In the genomic region with DNA sequence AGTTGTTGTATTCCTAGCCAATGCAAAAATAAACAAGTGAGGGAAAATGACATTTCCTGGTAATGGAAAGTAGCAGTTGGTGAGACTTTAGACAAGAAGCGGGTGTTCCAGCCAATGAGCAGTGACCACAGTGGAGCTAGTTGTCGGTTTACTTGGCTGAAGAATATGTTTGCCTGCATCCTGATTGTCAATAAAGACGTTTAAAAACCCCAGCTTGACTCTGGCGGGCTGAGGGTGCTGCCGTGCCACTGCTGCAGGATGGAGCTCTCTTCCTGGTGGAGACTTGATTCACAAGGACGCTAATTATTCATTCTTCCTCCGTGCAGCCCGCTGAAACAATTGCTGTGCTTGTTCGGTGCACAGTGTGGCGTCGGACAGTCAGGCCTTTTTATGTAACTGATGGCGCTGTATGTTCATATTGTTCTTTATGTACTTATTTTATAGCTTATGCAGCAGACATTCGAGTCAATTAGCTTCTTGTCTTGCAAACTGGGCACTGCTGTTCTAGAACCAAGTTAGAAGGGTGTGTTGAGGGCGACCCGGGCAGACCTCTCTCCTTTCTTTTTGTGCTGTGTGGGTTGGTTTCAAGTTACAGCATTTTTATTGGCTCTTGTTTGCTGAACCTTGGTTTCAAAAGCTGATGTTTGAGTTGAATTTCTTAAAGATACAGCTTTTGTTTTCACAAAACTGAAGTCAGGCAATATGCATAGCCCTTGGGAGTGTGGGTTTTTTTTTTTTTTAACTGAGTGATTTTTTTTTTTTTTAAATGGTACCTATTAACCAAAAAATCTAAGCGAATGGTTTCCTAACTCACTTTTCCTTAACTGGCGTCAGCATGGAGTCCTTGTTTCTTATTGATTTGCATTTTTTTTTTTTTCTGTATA, we compare ENCODE assay signal across 1 cellular context.
TF ChIP-seq lines count a peak whose summit lies in the region.

No MANE protein-coding gene starts in this region.

TF ChIP-seq in K562, 482 proteins besides CTCF, POLR2A, EP300 and RAD21 (continued from another document):
- TF ChIP-seq HINFP (tag; conservative IDR thresholded peaks at IDR 0.05; ENCODE audit: low read depth), result no peak
- TF ChIP-seq, protein P1, sequence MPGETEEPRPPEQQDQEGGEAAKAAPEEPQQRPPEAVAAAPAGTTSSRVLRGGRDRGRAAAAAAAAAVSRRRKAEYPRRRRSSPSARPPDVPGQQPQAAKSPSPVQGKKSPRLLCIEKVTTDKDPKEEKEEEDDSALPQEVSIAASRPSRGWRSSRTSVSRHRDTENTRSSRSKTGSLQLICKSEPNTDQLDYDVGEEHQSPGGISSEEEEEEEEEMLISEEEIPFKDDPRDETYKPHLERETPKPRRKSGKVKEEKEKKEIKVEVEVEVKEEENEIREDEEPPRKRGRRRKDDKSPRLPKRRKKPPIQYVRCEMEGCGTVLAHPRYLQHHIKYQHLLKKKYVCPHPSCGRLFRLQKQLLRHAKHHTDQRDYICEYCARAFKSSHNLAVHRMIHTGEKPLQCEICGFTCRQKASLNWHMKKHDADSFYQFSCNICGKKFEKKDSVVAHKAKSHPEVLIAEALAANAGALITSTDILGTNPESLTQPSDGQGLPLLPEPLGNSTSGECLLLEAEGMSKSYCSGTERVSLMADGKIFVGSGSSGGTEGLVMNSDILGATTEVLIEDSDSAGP (CRISPR knock-in tag; IDR thresholded peaks at IDR 0.05), result no peak
- no peak for TF ChIP-seq ZEB2 (IDR thresholded peaks at IDR 0.05)
- no peak for TF ChIP-seq CREB5 (CRISPR knock-in tag; IDR thresholded peaks at IDR 0.05)
- TF ChIP-seq FOXA3 (CRISPR knock-in tag; conservative IDR thresholded peaks at IDR 0.05 in 1 of 2, IDR thresholded peaks at IDR 0.05 in 1 of 2), result 0 out of 4 replicates have a peak, but pooled peaks of 1 of the 2 experiments have one; percentile 2
- TF ChIP-seq TEAD2 (tag; IDR thresholded peaks at IDR 0.05), result no peak
- TF ChIP-seq EGR1 (conservative IDR thresholded peaks at IDR 0.05), result no peak
- TF ChIP-seq, protein P2, sequence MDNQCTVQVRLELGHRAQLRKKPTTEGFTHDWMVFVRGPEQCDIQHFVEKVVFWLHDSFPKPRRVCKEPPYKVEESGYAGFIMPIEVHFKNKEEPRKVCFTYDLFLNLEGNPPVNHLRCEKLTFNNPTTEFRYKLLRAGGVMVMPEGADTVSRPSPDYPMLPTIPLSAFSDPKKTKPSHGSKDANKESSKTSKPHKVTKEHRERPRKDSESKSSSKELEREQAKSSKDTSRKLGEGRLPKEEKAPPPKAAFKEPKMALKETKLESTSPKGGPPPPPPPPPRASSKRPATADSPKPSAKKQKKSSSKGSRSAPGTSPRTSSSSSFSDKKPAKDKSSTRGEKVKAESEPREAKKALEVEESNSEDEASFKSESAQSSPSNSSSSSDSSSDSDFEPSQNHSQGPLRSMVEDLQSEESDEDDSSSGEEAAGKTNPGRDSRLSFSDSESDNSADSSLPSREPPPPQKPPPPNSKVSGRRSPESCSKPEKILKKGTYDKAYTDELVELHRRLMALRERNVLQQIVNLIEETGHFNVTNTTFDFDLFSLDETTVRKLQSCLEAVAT (IDR thresholded peaks at IDR 0.05), result no peak
- no peak for TF ChIP-seq FOXJ2 (tag; IDR thresholded peaks at IDR 0.05)
- TF ChIP-seq RBM34 (IDR thresholded peaks at IDR 0.05; ENCODE audit: borderline replicate concordance, insufficient read depth, low read length), result no peak
- no peak for TF ChIP-seq NR4A1 (CRISPR knock-in tag; IDR thresholded peaks at IDR 0.05)
- TF ChIP-seq NR4A1 (tag; IDR thresholded peaks at IDR 0.05), result no peak
- no peak for TF ChIP-seq EHMT2 (IDR thresholded peaks at IDR 0.05)
- TF ChIP-seq TAF1 (IDR thresholded peaks at IDR 0.05; ENCODE audit: control insufficient read depth, extremely low read depth, insufficient read depth, low read length, severe bottlenecking), result no peak
- no peak for TF ChIP-seq SIN3A (IDR thresholded peaks at IDR 0.05; ENCODE audit: borderline replicate concordance in 2 of 2, control insufficient read depth in 1 of 2, low read depth in 2 of 2, low read length in 2 of 2)
- peak; percentile 11; the same call in 1 of the 2 replicates for TF ChIP-seq ATF7 (IDR thresholded peaks at IDR 0.05)
- no peak for TF ChIP-seq ID3 (CRISPR knock-in tag; IDR thresholded peaks at IDR 0.05)
- TF ChIP-seq ID3 (tag; IDR thresholded peaks at IDR 0.05), result no peak
- TF ChIP-seq TARDBP (IDR thresholded peaks at IDR 0.05), result no peak
- no peak for TF ChIP-seq ATF1 (CRISPR knock-in tag; IDR thresholded peaks at IDR 0.05)
- TF ChIP-seq ATF1 (tag; IDR thresholded peaks at IDR 0.05), result peak; percentile 34; the same call in 1 of the 2 replicates
- TF ChIP-seq ERF (CRISPR knock-in tag; IDR thresholded peaks at IDR 0.05), result no peak
- TF ChIP-seq, protein P3, sequence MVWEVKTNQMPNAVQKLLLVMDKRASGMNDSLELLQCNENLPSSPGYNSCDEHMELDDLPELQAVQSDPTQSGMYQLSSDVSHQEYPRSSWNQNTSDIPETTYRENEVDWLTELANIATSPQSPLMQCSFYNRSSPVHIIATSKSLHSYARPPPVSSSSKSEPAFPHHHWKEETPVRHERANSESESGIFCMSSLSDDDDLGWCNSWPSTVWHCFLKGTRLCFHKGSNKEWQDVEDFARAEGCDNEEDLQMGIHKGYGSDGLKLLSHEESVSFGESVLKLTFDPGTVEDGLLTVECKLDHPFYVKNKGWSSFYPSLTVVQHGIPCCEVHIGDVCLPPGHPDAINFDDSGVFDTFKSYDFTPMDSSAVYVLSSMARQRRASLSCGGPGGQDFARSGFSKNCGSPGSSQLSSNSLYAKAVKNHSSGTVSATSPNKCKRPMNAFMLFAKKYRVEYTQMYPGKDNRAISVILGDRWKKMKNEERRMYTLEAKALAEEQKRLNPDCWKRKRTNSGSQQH (CRISPR knock-in tag; IDR thresholded peaks at IDR 0.05), result no peak
- peak; percentile 61 for TF ChIP-seq ZBTB40 (IDR thresholded peaks at IDR 0.05)
- TF ChIP-seq ZBTB40 (CRISPR knock-in tag; IDR thresholded peaks at IDR 0.05), result no peak
- no peak for TF ChIP-seq MCM2 (IDR thresholded peaks at IDR 0.05; ENCODE audit: low read depth)
- no peak for TF ChIP-seq CHD1 (IDR thresholded peaks at IDR 0.05; ENCODE audit: low read length)
- TF ChIP-seq RFX7 (CRISPR knock-in tag; IDR thresholded peaks at IDR 0.05), result no peak
- no peak for TF ChIP-seq RFX5 (IDR thresholded peaks at IDR 0.05; ENCODE audit: low read depth, low read length)
- no peak for TF ChIP-seq STAG1 (CRISPR knock-in tag; IDR thresholded peaks at IDR 0.05; ENCODE audit: borderline replicate concordance)
- peak; percentile 82 for TF ChIP-seq ZNF384 (IDR thresholded peaks at IDR 0.05; ENCODE audit: low read depth, low read length)
- TF ChIP-seq ZNF12 (CRISPR knock-in tag; IDR thresholded peaks at IDR 0.05), result no peak
- TF ChIP-seq GTF2F1 (IDR thresholded peaks at IDR 0.05; ENCODE audit: low read depth, low read length), result no peak
- TF ChIP-seq DIDO1 (tag; IDR thresholded peaks at IDR 0.05; ENCODE audit: low read depth), result no peak
- TF ChIP-seq, protein P4, sequence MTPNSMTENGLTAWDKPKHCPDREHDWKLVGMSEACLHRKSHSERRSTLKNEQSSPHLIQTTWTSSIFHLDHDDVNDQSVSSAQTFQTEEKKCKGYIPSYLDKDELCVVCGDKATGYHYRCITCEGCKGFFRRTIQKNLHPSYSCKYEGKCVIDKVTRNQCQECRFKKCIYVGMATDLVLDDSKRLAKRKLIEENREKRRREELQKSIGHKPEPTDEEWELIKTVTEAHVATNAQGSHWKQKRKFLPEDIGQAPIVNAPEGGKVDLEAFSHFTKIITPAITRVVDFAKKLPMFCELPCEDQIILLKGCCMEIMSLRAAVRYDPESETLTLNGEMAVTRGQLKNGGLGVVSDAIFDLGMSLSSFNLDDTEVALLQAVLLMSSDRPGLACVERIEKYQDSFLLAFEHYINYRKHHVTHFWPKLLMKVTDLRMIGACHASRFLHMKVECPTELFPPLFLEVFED (CRISPR knock-in tag; conservative IDR thresholded peaks at IDR 0.05), result no peak
- TF ChIP-seq MED1 (CRISPR knock-in tag; IDR thresholded peaks at IDR 0.05; ENCODE audit: borderline replicate concordance), result no peak
- TF ChIP-seq TBP (optimal IDR thresholded peaks at IDR 0.05; ENCODE audit: low read depth, low read length), result peak; percentile 26
- TF ChIP-seq TFAM (CRISPR knock-in tag; conservative IDR thresholded peaks at IDR 0.05), result no peak
- TF ChIP-seq BACH1 (tag; IDR thresholded peaks at IDR 0.05), result no peak
